In the genomic region with DNA sequence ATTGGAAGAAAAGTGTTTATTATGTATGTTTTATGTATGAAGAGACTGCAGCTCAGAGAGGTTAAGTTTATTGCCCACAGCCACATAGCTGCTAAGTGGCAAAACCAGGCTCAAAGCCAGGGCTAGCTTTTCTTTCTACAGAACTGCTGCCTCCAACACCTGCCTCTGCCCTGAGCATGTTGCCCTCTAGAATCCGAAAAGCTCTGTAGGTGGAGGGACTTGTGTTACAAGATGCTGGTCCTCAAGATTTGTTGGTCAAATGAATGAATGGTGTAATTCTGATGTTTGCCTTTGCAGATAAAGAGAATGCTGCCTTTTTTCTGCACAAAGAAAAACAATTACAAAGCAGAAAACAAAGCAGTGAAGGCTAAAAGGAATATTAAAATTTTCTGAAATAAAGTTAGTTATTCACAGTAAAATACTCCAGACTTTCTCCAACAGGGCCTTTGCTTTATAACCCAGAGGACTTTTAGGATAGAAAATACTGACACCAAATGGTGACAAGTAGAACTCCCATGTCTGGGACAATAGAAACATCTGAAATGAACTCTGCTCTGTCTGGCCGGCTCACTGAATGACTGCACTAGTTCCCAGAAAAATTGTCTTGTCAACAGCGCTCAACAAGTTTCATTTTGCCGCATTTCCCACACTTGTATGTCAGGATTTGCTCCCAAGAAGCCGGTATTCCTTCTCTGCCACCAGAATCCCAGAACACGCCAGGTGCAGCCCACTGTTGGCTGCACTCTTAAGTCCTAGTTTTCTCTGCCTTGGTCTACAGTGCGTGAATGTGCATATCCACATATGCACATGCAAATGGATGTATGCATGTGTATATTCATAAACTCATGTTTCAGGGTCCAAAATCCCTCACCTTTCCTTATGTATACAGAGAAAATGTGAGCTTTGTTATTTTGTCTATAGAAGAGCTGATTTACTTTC, we compare ENCODE assay signal across 8 cellular contexts. TPM values are rescaled to one million over a fixed set of nuclear protein-coding genes. Genes with fewer than 3 reads are reported as not detected.
DNase-seq lines count a peak whose midpoint lies in the region; ATAC-seq and TF ChIP-seq lines count a peak whose summit lies in the region.

No MANE protein-coding gene starts in this region.

- no peak overlapping the region for H3K23ac ChIP-seq in H9 (ENCODE audit: insufficient read length, low read depth, low read length)

- H3K27ac ChIP-seq in H9 (ENCODE audit: insufficient read length, low read depth, low read length) = no peak overlapping the region

- no peaks in the 10 kb centered on the region for H3K36me3 Mint-ChIP-seq in activated CD8-positive, alpha-beta memory T cell treated with anti-CD3 and anti-CD28 coated beads, Interleukin-2, amount 10 ng/mL, durations not matched to agents 7 days and 5 days
- no peaks in the 10 kb centered on the region for H3K36me3 Mint-ChIP-seq in H9 (ENCODE audit: insufficient read depth in 1 of 3, low read depth in 3 of 3)
- H3K36me3 Mint-ChIP-seq in activated T-cell treated with anti-CD3 and anti-CD28 coated beads, Interleukin-2, amount 50 U/mL, for 24 hours (ENCODE audit: low read depth) = no peaks in the 10 kb centered on the region

- peak; percentile 75 for TF ChIP-seq CTCF in H9 (conservative IDR thresholded peaks at IDR 0.05)

- H2BK20ac ChIP-seq in H9 (ENCODE audit: low read depth, low read length, poor library complexity, severe bottlenecking) = no peak overlapping the region

- H3K18ac ChIP-seq in H9 (ENCODE audit: insufficient read length, low read depth, low read length) = no peak overlapping the region

- no peak overlapping the region for H3K9ac ChIP-seq in H9 (ENCODE audit: extremely low read depth, insufficient read length, low read length)

- H2BK12ac ChIP-seq in H9 (ENCODE audit: insufficient read length, low read depth, low read length) = no peak overlapping the region

- WGBS in H9 (ENCODE audit: extremely low coverage, insufficient read length, low lambda C conversion rate) = no CpG with 5 or more reads among the region's 7 CpGs

- H2BK120ac ChIP-seq in H9 (ENCODE audit: low read depth, low read length, poor library complexity, severe bottlenecking) = no peak overlapping the region

- no peaks in the 10 kb centered on the region for H3K9me3 Mint-ChIP-seq in activated CD8-positive, alpha-beta memory T cell treated with anti-CD3 and anti-CD28 coated beads, Interleukin-2, amount 10 ng/mL, durations not matched to agents 7 days and 5 days (ENCODE audit: low read depth)
- H3K9me3 Mint-ChIP-seq in H9 = no peaks in the 10 kb centered on the region
- H3K9me3 Mint-ChIP-seq in activated T-cell treated with anti-CD3 and anti-CD28 coated beads, Interleukin-2, amount 50 U/mL, for 24 hours = no peaks in the 10 kb centered on the region

- no peak overlapping the region for H3T11ph ChIP-seq in H9 (ENCODE audit: low read length)

- no peak overlapping the region for H3K27ac Mint-ChIP-seq in activated CD8-positive, alpha-beta memory T cell treated with anti-CD3 and anti-CD28 coated beads, Interleukin-2, amount 10 ng/mL, durations not matched to agents 7 days and 5 days
- no peak overlapping the region for H3K27ac Mint-ChIP-seq in H9
- H3K27ac Mint-ChIP-seq in activated T-cell treated with anti-CD3 and anti-CD28 coated beads, Interleukin-2, amount 50 U/mL, for 24 hours = no peak overlapping the region

- peaks cover 54% of the 10 kb centered on the region for H3K27me3 Mint-ChIP-seq in activated CD8-positive, alpha-beta memory T cell treated with anti-CD3 and anti-CD28 coated beads, Interleukin-2, amount 10 ng/mL, durations not matched to agents 7 days and 5 days
- no peaks in the 10 kb centered on the region for H3K27me3 Mint-ChIP-seq in H9 (ENCODE audit: low read depth)
- H3K27me3 Mint-ChIP-seq in activated T-cell treated with anti-CD3 and anti-CD28 coated beads, Interleukin-2, amount 50 U/mL, for 24 hours = peaks cover 6% of the 10 kb centered on the region

- no peak overlapping the region for H2AFZ ChIP-seq in H9 (ENCODE audit: low read length)

- H3K79me2 ChIP-seq in H9 (ENCODE audit: insufficient read depth, low read length) = no peaks in the 10 kb centered on the region

- H4K8ac ChIP-seq in H9 (replicated peaks; ENCODE audit: insufficient read length, low read depth, low read length) = no peak overlapping the region

- H4K5ac ChIP-seq in H9 (ENCODE audit: insufficient read length, low read depth, low read length) = no peak overlapping the region

- H3K4me2 ChIP-seq in H9 (ENCODE audit: insufficient read depth, insufficient read length, low read length) = no peak overlapping the region

- no peak overlapping the region for H2AK5ac ChIP-seq in H9 (ENCODE audit: insufficient read length, low read length)

- H3K4me3 Mint-ChIP-seq in activated CD8-positive, alpha-beta memory T cell treated with anti-CD3 and anti-CD28 coated beads, Interleukin-2, amount 10 ng/mL, durations not matched to agents 7 days and 5 days = no peak overlapping the region
- no peak overlapping the region for H3K4me3 Mint-ChIP-seq in H9
- no peak overlapping the region for H3K4me3 Mint-ChIP-seq in activated T-cell treated with anti-CD3 and anti-CD28 coated beads, Interleukin-2, amount 50 U/mL, for 24 hours

- no peak overlapping the region for H2BK5ac ChIP-seq in H9 (ENCODE audit: insufficient read length, low read length)

- no peak overlapping the region for H3K14ac ChIP-seq in H9 (ENCODE audit: insufficient read depth, low read length)

- H3K56ac ChIP-seq in H9 (ENCODE audit: insufficient read length, low read depth, low read length) = no peak overlapping the region

- no peaks in the 10 kb centered on the region for H4K20me1 ChIP-seq in H9 (ENCODE audit: control insufficient read depth, insufficient read depth, insufficient read length)

- H3K9me3 ChIP-seq in H9 (ENCODE audit: control insufficient read depth, low read depth, low read length) = no peaks in the 10 kb centered on the region

- no peaks in the 10 kb centered on the region for H3K79me1 ChIP-seq in H9 (ENCODE audit: insufficient read depth, low read depth, low read length, poor library complexity, severe bottlenecking)

- CTCF ChIA-PET in activated CD8-positive, alpha-beta memory T cell treated with anti-CD3 and anti-CD28 coated beads, Interleukin-2, amount 10 ng/mL, durations not matched to agents 7 days and 5 days (lab: Charles Lee) = interaction anchor here (0.6 to 3.4 kb wide), 7 partner anchors 9 to 386 kb away, joined by 3 to 20 read pairs (median 3); no protein-coding TSS in a partner anchor

- peaks cover 2% of the 10 kb centered on the region; the same call in 1 of the 2 replicates for H3K4me1 ChIP-seq in H9 (ENCODE audit: insufficient read depth, low read length)

- no peak overlapping the region for H2BK15ac ChIP-seq in H9 (ENCODE audit: low read depth, low read length)

- no peaks in the 10 kb centered on the region for H3K27me3 ChIP-seq in H9 (ENCODE audit: insufficient read depth, low read length)

- peaks cover 7% of the 10 kb centered on the region for H3K4me1 Mint-ChIP-seq in activated CD8-positive, alpha-beta memory T cell treated with anti-CD3 and anti-CD28 coated beads, Interleukin-2, amount 10 ng/mL, durations not matched to agents 7 days and 5 days
- peaks cover 6 to 8% of the 10 kb centered on the region in 2 experiments for H3K4me1 Mint-ChIP-seq in H9
- H3K4me1 Mint-ChIP-seq in activated T-cell treated with anti-CD3 and anti-CD28 coated beads, Interleukin-2, amount 50 U/mL, for 24 hours (ENCODE audit: low read depth) = peaks cover 20% of the 10 kb centered on the region

- no peaks in the 10 kb centered on the region for H3K23me2 ChIP-seq in H9 (ENCODE audit: insufficient read length, low read depth, low read length, poor library complexity, severe bottlenecking)

- no peak overlapping the region for H4K91ac ChIP-seq in H9 (ENCODE audit: insufficient read length, low read depth, low read length)

- ATAC-seq in activated CD8-positive, alpha-beta memory T cell treated with anti-CD3 and anti-CD28 coated beads, Interleukin-2, amount 10 ng/mL, durations not matched to agents 7 days and 5 days = peak; percentile 69

- no peak overlapping the region for H3K4ac ChIP-seq in H9 (ENCODE audit: low read depth, low read length)

- no peak for DNase-seq in activated CD8-positive, alpha-beta memory T cell treated with anti-CD3 and anti-CD28 coated beads, Interleukin-2, amount 10 ng/mL, durations not matched to agents 7 days and 5 days
- no peak for DNase-seq in activated CD8-positive, alpha-beta memory T cell treated with anti-CD3 and anti-CD28 coated beads, Interleukin-2, amount 50 U/mL, for 48 hours
- DNase-seq in H9 (no peak), NCI-H146 treated with DMSO at 0.1 percent for 48 hours (lab: John Stamatoyannopoulos, UW; ENCODE audit: unreplicated experiment) (peak; percentile 38), amniotic stem cell (lab: John Stamatoyannopoulos, UW) (peak; percentile 18), iPS-NIHi11 (ENCODE audit: low spot score) (peak; percentile 61), superior temporal gyrus (ENCODE audit: extremely low spot score) (peak; percentile 79)
- no peak for DNase-seq in activated T-cell treated with anti-CD3 and anti-CD28 coated beads, Interleukin-2, amount 50 U/mL, for 24 hours

RNA-seq across cellular contexts. Expression of a gene that starts 11.0 kb away (rescaled TPM):
- not detected for total RNA-seq in activated CD8-positive, alpha-beta memory T cell treated with anti-CD3 and anti-CD28 coated beads, Interleukin-2, amount 10 ng/mL, durations not matched to agents 7 days and 5 days
- not detected in 2 replicates for total RNA-seq in H9 (2021)

RNA-seq across cellular contexts. Expression of a gene that starts 21.9 kb away (rescaled TPM):
- total RNA-seq in activated CD8-positive, alpha-beta memory T cell treated with anti-CD3 and anti-CD28 coated beads, Interleukin-2, amount 10 ng/mL, durations not matched to agents 7 days and 5 days = not detected
- not detected in 2 replicates for total RNA-seq in H9 (2021)

Comparison
In these comparisons a context has a peak if more than half of its experiments do, and no peak if none do; other contexts are left out.
1. DNase-seq: peak in NCI-H146 treated with DMSO at 0.1 percent for 48 hours (single experiment), amniotic stem cell (single experiment), iPS-NIHi11 (single experiment) and superior temporal gyrus (single experiment); none in activated CD8-positive, alpha-beta memory T cell treated with anti-CD3 and anti-CD28 coated beads, Interleukin-2, amount 10 ng/mL, durations not matched to agents 7 days and 5 days (single experiment), activated CD8-positive, alpha-beta memory T cell treated with anti-CD3 and anti-CD28 coated beads, Interleukin-2, amount 50 U/mL, for 48 hours (single experiment), H9 (single experiment) and activated T-cell treated with anti-CD3 and anti-CD28 coated beads, Interleukin-2, amount 50 U/mL, for 24 hours (single experiment).